Comparison of ENCODE assay signal across 19 cellular contexts in genomic region chr18:79685281-79685680, GRCh38. TPM values are rescaled to one million over a fixed set of nuclear protein-coding genes. Genes with fewer than 3 reads are reported as not detected.
DNase-seq lines count a peak whose midpoint lies in the region; ATAC-seq and TF ChIP-seq lines count a peak whose summit lies in the region.
"Had no signal": no experiment of that assay in that cellular context is flagged by ENCODE, and none has a peak within 500 bp of the region (broad histone marks: within the 10 kb centered on the region; RNA-seq: fewer than 3 reads in every experiment).

No MANE protein-coding gene starts in this region.

- H3K27ac ChIP-seq in SK-N-SH (ENCODE audit: low read depth in 2 of 2, low read length in 1 of 2) = no peak overlapping the region
- no peak overlapping the region for H3K27ac ChIP-seq in A673 (ENCODE audit: low read depth, low read length, poor library complexity, severe bottlenecking)
- H3K27ac ChIP-seq: KMS-11, sigmoid colon, SJCRH30 had no signal

- H3K4me3 Mint-ChIP-seq in central memory CD8-positive, alpha-beta T cell = peak overlapping the region; percentile 98
- peak overlapping the region in 1 of 2 donors; percentile 64 for H3K4me3 Mint-ChIP-seq in stimulated activated naive CD8-positive, alpha-beta T cell treated with anti-CD3 and anti-CD28 coated beads, Interleukin-15, amount 100 ng/mL, for 72 hours
- H3K4me3 Mint-ChIP-seq: B cell, H9 had no signal

- TF ChIP-seq CTCF in SK-N-SH (IDR thresholded peaks at IDR 0.05) (no peak), A673 (conservative IDR thresholded peaks at IDR 0.05; ENCODE audit: low read depth, low read length) (no peak)

- H4K20me1 ChIP-seq in SK-N-SH (ENCODE audit: insufficient read depth) = peaks cover 84% of the 10 kb centered on the region

- CTCF ChIA-PET in SK-N-SH (lab: Yijun Ruan, JAX) (no interaction called here), A673 (lab: Charles Lee) (no interaction called here)

- H3K27ac Mint-ChIP-seq in central memory CD8-positive, alpha-beta T cell (ENCODE audit: low read depth) = peak overlapping the region; percentile 55
- peak overlapping the region in 1 of 2 donors; percentile 42 for H3K27ac Mint-ChIP-seq in stimulated activated naive CD8-positive, alpha-beta T cell treated with anti-CD3 and anti-CD28 coated beads, Interleukin-15, amount 100 ng/mL, for 72 hours
- H3K27ac Mint-ChIP-seq: B cell had no signal

- no peaks in the 10 kb centered on the region for H3K9me3 Mint-ChIP-seq in central memory CD8-positive, alpha-beta T cell
- H3K9me3 Mint-ChIP-seq in stimulated activated naive CD8-positive, alpha-beta T cell treated with anti-CD3 and anti-CD28 coated beads, Interleukin-15, amount 100 ng/mL, for 72 hours = no peaks in the 10 kb centered on the region
- H3K9me3 Mint-ChIP-seq: H9 had no signal

- H3K36me3 Mint-ChIP-seq in central memory CD8-positive, alpha-beta T cell (ENCODE audit: insufficient read depth) = peaks cover 33% of the 10 kb centered on the region

- H3K9me2 ChIP-seq in SK-N-SH = no peaks in the 10 kb centered on the region

- WGBS in SK-N-SH (ENCODE audit: low lambda C conversion rate) = 94% methylated on average over 8 of the region's 8 CpGs

- H3K4me2 ChIP-seq in SK-N-SH = no peak overlapping the region
- H3K4me2 ChIP-seq: KMS-11 had no signal

- H3F3A ChIP-seq in SK-N-SH (replicated peaks; ENCODE audit: insufficient read depth) = no peaks in the 10 kb centered on the region

- intact Hi-C loops in A673 (cut with micrococcal nuclease; ENCODE audit: unreplicated experiment) = no loop called here

- POLR2A ChIA-PET in SK-N-SH (lab: Yijun Ruan, JAX) = no interaction called here
- POLR2A ChIA-PET in A673 (lab: Charles Lee; ENCODE audit: low non-redundant PET) = interaction anchor here (0.7 kb wide), 1 partner anchor 18 kb away, joined by 3 read pairs; no protein-coding TSS in a partner anchor

- peaks cover 77% of the 10 kb centered on the region for H3K4me1 Mint-ChIP-seq in central memory CD8-positive, alpha-beta T cell
- H3K4me1 Mint-ChIP-seq in stimulated activated naive CD8-positive, alpha-beta T cell treated with anti-CD3 and anti-CD28 coated beads, Interleukin-15, amount 100 ng/mL, for 72 hours = peaks cover 85% of the 10 kb centered on the region

- H3K4me1 ChIP-seq in SK-N-SH (ENCODE audit: control insufficient read depth in 1 of 2, insufficient read depth in 2 of 2, low read depth in 1 of 2, low read length in 1 of 2) = peaks cover 0 to 15% of the 10 kb centered on the region in 2 experiments; a peak in 1 of 4 replicates
- peaks cover 14% of the 10 kb centered on the region for H3K4me1 ChIP-seq in A673 (ENCODE audit: insufficient read depth, low read length, poor library complexity, severe bottlenecking)
- H3K4me1 ChIP-seq: SJCRH30 had no signal

- peak; percentile 3 for DNase-seq in SK-N-SH
- peak; percentile 43 for DNase-seq in stimulated activated CD4-positive, alpha-beta T cell treated with anti-CD3 and anti-CD28 coated beads, Interleukin-1b, Interleukin-23, amount 100 ng/mL, for 48 hours
- no peak for DNase-seq in stimulated activated CD4-positive, alpha-beta T cell treated with anti-CD3 and anti-CD28 coated beads, Interleukin-12 subunit alpha, Interleukin-12 subunit beta, amount 100 ng/mL, for 4 hours
- no peak for DNase-seq in central memory CD8-positive, alpha-beta T cell (ENCODE audit: low spot score in 2 of 2)
- no peak for DNase-seq in stimulated activated naive CD8-positive, alpha-beta T cell treated with anti-CD3 and anti-CD28 coated beads, Interleukin-15, amount 100 ng/mL, for 72 hours
- no peak for DNase-seq in GM03348 (ENCODE audit: low spot score)
- DNase-seq in A673 (ENCODE audit: low spot score) = no peak
- DNase-seq: 8988T, activated gamma-delta T cell, H9, left cardiac atrium, mesenchymal stem cell, NCI-H187 treated with DMSO at 0.1 percent for 48 hours, NCI-H226, sigmoid colon, SJCRH30 had no signal

- peaks cover 84% of the 10 kb centered on the region for H3K79me2 ChIP-seq in SK-N-SH (ENCODE audit: insufficient read depth)

- BruUV-seq in A673 (replicated peaks; lab: Mats Ljungman, UMichigan) = no TSS peak

- H3K4me3 ChIP-seq in SK-N-SH (ENCODE audit: low read depth in 2 of 2, low read length in 1 of 2) (no peak overlapping the region), A673 (ENCODE audit: low read depth, low read length, poor library complexity, severe bottlenecking) (no peak overlapping the region)
- H3K4me3 ChIP-seq: sigmoid colon, SJCRH30 had no signal

- H3K27me3 ChIP-seq in SK-N-SH (ENCODE audit: insufficient read depth) (no peaks in the 10 kb centered on the region), A673 (replicated peaks; ENCODE audit: insufficient read depth, low read depth, low read length, poor library complexity) (no peaks in the 10 kb centered on the region)
- H3K27me3 ChIP-seq: sigmoid colon, SJCRH30 had no signal

- H2AFZ ChIP-seq in SK-N-SH (ENCODE audit: low read depth) = no peak overlapping the region

- no peak overlapping the region for H3K9ac ChIP-seq in SK-N-SH
- H3K9ac ChIP-seq: KMS-11 had no signal

- TF ChIP-seq EP300 in SK-N-SH (IDR thresholded peaks at IDR 0.05; ENCODE audit: borderline replicate concordance in 1 of 2, low read depth in 1 of 2, low read length in 1 of 2) = no peak

- H3K9me3 ChIP-seq in SK-N-SH (no peaks in the 10 kb centered on the region), A673 (ENCODE audit: low read depth, low read length, poor library complexity, severe bottlenecking) (no peaks in the 10 kb centered on the region)
- H3K9me3 ChIP-seq: sigmoid colon, SJCRH30 had no signal

- no peak for TF ChIP-seq RAD21 in SK-N-SH (IDR thresholded peaks at IDR 0.05; ENCODE audit: low read length)

- H3K36me3 ChIP-seq in SK-N-SH (replicated peaks in 1 of 2; ENCODE audit: control insufficient read depth in 1 of 2, insufficient read depth in 2 of 2, low read length in 1 of 2) (no peaks in the 10 kb centered on the region), A673 (ENCODE audit: insufficient read depth, low read length, poor library complexity, severe bottlenecking) (no peaks in the 10 kb centered on the region)
- H3K36me3 ChIP-seq: sigmoid colon, SJCRH30 had no signal

- no peaks in the 10 kb centered on the region for H3K27me3 Mint-ChIP-seq in central memory CD8-positive, alpha-beta T cell
- H3K27me3 Mint-ChIP-seq in stimulated activated naive CD8-positive, alpha-beta T cell treated with anti-CD3 and anti-CD28 coated beads, Interleukin-15, amount 100 ng/mL, for 72 hours = no peaks in the 10 kb centered on the region
- H3K27me3 Mint-ChIP-seq: B cell had no signal

- ATAC-seq in SK-N-SH treated with all-trans-retinoic acid at 6 μM for 48 hours = no peak
- no peak for ATAC-seq in central memory CD8-positive, alpha-beta T cell (replicated peaks; ENCODE audit: extremely low read depth, poor library complexity, severe bottlenecking)
- peak; percentile 31 for ATAC-seq in stimulated activated naive CD8-positive, alpha-beta T cell treated with anti-CD3 and anti-CD28 coated beads, Interleukin-15, amount 100 ng/mL, for 72 hours

TF ChIP-seq in SK-N-SH, 30 proteins besides CTCF, POLR2A, EP300 and RAD21 (continues in another document):
- TF ChIP-seq GABPA (IDR thresholded peaks at IDR 0.05; ENCODE audit: low read depth) (no peak), EZH2phosphoT487 (IDR thresholded peaks at IDR 0.05; ENCODE audit: borderline replicate concordance, low read depth) (no peak), SMC3 (IDR thresholded peaks at IDR 0.05; ENCODE audit: low read depth, low read length) (no peak), PBX3 (IDR thresholded peaks at IDR 0.05) (no peak), GATA2 (CRISPR knock-in tag; IDR thresholded peaks at IDR 0.05) (no peak)
- TF ChIP-seq, protein P1, sequence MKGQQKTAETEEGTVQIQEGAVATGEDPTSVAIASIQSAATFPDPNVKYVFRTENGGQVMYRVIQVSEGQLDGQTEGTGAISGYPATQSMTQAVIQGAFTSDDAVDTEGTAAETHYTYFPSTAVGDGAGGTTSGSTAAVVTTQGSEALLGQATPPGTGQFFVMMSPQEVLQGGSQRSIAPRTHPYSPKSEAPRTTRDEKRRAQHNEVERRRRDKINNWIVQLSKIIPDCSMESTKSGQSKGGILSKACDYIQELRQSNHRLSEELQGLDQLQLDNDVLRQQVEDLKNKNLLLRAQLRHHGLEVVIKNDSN (IDR thresholded peaks at IDR 0.05; ENCODE audit: borderline replicate concordance, low read depth) = no peak

TF ChIP-seq in SK-N-SH treated with all-trans-retinoic acid at 6 μM for 48 hours, 23 proteins besides CTCF, POLR2A, EP300 and RAD21 (continues in another document):
- TF ChIP-seq PATZ1 (CRISPR knock-in tag; IDR thresholded peaks at IDR 0.05; ENCODE audit: borderline replicate concordance) (no peak), POU6F1 (CRISPR knock-in tag; IDR thresholded peaks at IDR 0.05; ENCODE audit: borderline replicate concordance, low read depth) (no peak), ESRRG (CRISPR knock-in tag; IDR thresholded peaks at IDR 0.05) (no peak), SNAI2 (CRISPR knock-in tag; IDR thresholded peaks at IDR 0.05) (no peak)

RNA-seq across cellular contexts. Expression of gene CTDP1, which starts 5.7 kb away (rescaled TPM):
- 11.9 and 15.6 TPM in 2 replicates for polyA plus RNA-seq in SK-N-SH (2012; rRNA removed)
- 6.9 and 9.3 TPM in 2 replicates for polyA plus RNA-seq in SK-N-SH (2012; cell fraction: cytosol; rRNA removed)
- polyA plus RNA-seq in SK-N-SH (2012; cell fraction: nucleus; rRNA removed) = 26.6 and 34.8 TPM in 2 replicates
- 22.5 and 22.6 TPM in 2 replicates for total RNA-seq in A673 (2021)

Comparison
In these comparisons a context has a peak if more than half of its experiments do, and no peak if none do; other contexts are left out.
1. DNase-seq: peak in SK-N-SH (single experiment) and stimulated activated CD4-positive, alpha-beta T cell treated with anti-CD3 and anti-CD28 coated beads, Interleukin-1b, Interleukin-23, amount 100 ng/mL, for 48 hours (single experiment); none in stimulated activated CD4-positive, alpha-beta T cell treated with anti-CD3 and anti-CD28 coated beads, Interleukin-12 subunit alpha, Interleukin-12 subunit beta, amount 100 ng/mL, for 4 hours (single experiment), central memory CD8-positive, alpha-beta T cell (0 of 2), stimulated activated naive CD8-positive, alpha-beta T cell treated with anti-CD3 and anti-CD28 coated beads, Interleukin-15, amount 100 ng/mL, for 72 hours (0 of 2), GM03348 (single experiment) and A673 (single experiment).